In genomic region chr12:14950421-14950820, GRCh38 we compare ENCODE assay signal across 8 cellular contexts. TPM values are rescaled to one million over a fixed set of nuclear protein-coding genes. Genes with fewer than 3 reads are reported as not detected.
DNase-seq lines count a peak whose midpoint lies in the region; ATAC-seq and TF ChIP-seq lines count a peak whose summit lies in the region.

No MANE protein-coding gene starts in this region.

- ATAC-seq in HCT116 (no peak), GM21723 (IDR thresholded peaks at IDR 0.05; ENCODE audit: unreplicated experiment) (no peak)
- peak; percentile 65 for ATAC-seq in activated T-helper 17 cell treated with anti-CD3 and anti-CD28 coated beads, Interleukin-2, amount 50 U/mL, for 72 hours (replicated peaks)
- no peak for ATAC-seq in naive thymus-derived CD4-positive, alpha-beta T cell

- CTCF ChIA-PET in CD4-positive, alpha-beta memory T cell (lab: Charles Lee; ENCODE audit: partially characterized antibody): interaction anchor here (1.0 to 2.8 kb wide), 3 partner anchors 9 to 45 kb away, joined by 4 to 9 read pairs (median 6); no protein-coding TSS in a partner anchor
- CTCF ChIA-PET in HCT116 (lab: Charles Lee): no interaction called here
- CTCF ChIA-PET in naive thymus-derived CD4-positive, alpha-beta T cell (lab: Charles Lee): interaction anchor here (0.6 kb wide), 1 partner anchor 45 kb away, joined by 3 read pairs; no protein-coding TSS in a partner anchor

- DNase-seq in CD4-positive, alpha-beta memory T cell: no peak
- DNase-seq in HCT116 (ENCODE audit: low read depth, low spot score): no peak
- DNase-seq in naive thymus-derived CD4-positive, alpha-beta T cell: peak in 1 of 9 donors; percentile 29
- no peak for DNase-seq in G401 (ENCODE audit: low spot score)
- DNase-seq in thyroid gland: no peak
- DNase-seq in NCI-H2081 treated with DMSO at 0.1 percent for 48 hours (lab: John Stamatoyannopoulos, UW): no peak

- RAD21 ChIA-PET in HCT116 (lab: Charles Lee; ENCODE audit: low non-redundant PET in 1 of 2, low total read pairs in 2 of 2, uncharacterized antibody in 2 of 2, unreplicated experiment in 2 of 2): no interaction called here

- no peaks in the 10 kb centered on the region for H3K27me3 ChIP-seq in CD4-positive, alpha-beta memory T cell (ENCODE audit: insufficient read depth, low read length)
- no peaks in the 10 kb centered on the region for H3K27me3 ChIP-seq in HCT116 (ENCODE audit: insufficient read depth, low read length)
- no peaks in the 10 kb centered on the region for H3K27me3 ChIP-seq in naive thymus-derived CD4-positive, alpha-beta T cell (ENCODE audit: control insufficient read depth in 2 of 2, insufficient read depth in 2 of 2, low read length in 2 of 2)
- no peaks in the 10 kb centered on the region for H3K27me3 ChIP-seq in thyroid gland

- no peak for TF ChIP-seq RAD21 in HCT116 (IDR thresholded peaks at IDR 0.05; ENCODE audit: low read depth)

- no peaks in the 10 kb centered on the region for H3K27me3 Mint-ChIP-seq in CD4-positive, alpha-beta memory T cell
- no peaks in the 10 kb centered on the region for H3K27me3 Mint-ChIP-seq in activated T-helper 17 cell treated with anti-CD3 and anti-CD28 coated beads, Interleukin-2, amount 50 U/mL, for 72 hours
- no peaks in the 10 kb centered on the region for H3K27me3 Mint-ChIP-seq in naive thymus-derived CD4-positive, alpha-beta T cell

- peak overlapping the region; percentile 87 for H2AFZ ChIP-seq in HCT116 (ENCODE audit: low read depth, low read length, poor library complexity, severe bottlenecking)

- 87% methylated on average over 4 of the region's 4 CpGs for WGBS in thyroid gland, 2 donors

- H4K20me1 ChIP-seq in HCT116 (ENCODE audit: insufficient read depth): no peaks in the 10 kb centered on the region

- H3K36me3 Mint-ChIP-seq in CD4-positive, alpha-beta memory T cell: peaks cover 70 to 87% of the 10 kb centered on the region in 2 donors
- H3K36me3 Mint-ChIP-seq in activated T-helper 17 cell treated with anti-CD3 and anti-CD28 coated beads, Interleukin-2, amount 50 U/mL, for 72 hours (ENCODE audit: low read depth): peaks cover 93% of the 10 kb centered on the region
- H3K36me3 Mint-ChIP-seq in naive thymus-derived CD4-positive, alpha-beta T cell: peaks cover 25 to 71% (median 65%) of the 10 kb centered on the region in 5 donors

- H3K9me3 ChIP-seq in CD4-positive, alpha-beta memory T cell (ENCODE audit: control insufficient read depth in 1 of 2, low read length in 2 of 2): no peaks in the 10 kb centered on the region
- H3K9me3 ChIP-seq in HCT116 (ENCODE audit: control insufficient read depth in 1 of 2, insufficient read depth in 1 of 2, low read depth in 1 of 2, low read length in 2 of 2) (no peaks in the 10 kb centered on the region), thyroid gland (no peaks in the 10 kb centered on the region)
- H3K9me3 ChIP-seq in naive thymus-derived CD4-positive, alpha-beta T cell (ENCODE audit: control insufficient read depth in 2 of 3, low read length in 3 of 3): no peaks in the 10 kb centered on the region

- no peak overlapping the region for H3K9ac ChIP-seq in HCT116 (ENCODE audit: low read length)

- peaks cover 56% of the 10 kb centered on the region for H3K36me3 ChIP-seq in CD4-positive, alpha-beta memory T cell (ENCODE audit: insufficient read depth, low read length)
- H3K36me3 ChIP-seq in HCT116 (ENCODE audit: control insufficient read depth in 1 of 2, insufficient read depth in 2 of 2, low read length in 2 of 2) (no peaks in the 10 kb centered on the region), thyroid gland (peaks cover 0 to 7% of the 10 kb centered on the region in 2 donors)
- H3K36me3 ChIP-seq in naive thymus-derived CD4-positive, alpha-beta T cell (ENCODE audit: control insufficient read depth in 2 of 3, insufficient read depth in 3 of 3, low read length in 3 of 3): peaks cover 48 to 54% (median 51%) of the 10 kb centered on the region in 3 experiments

- no TSS peak for BruUV-seq in HCT116 (replicated peaks; lab: Mats Ljungman, UMichigan)

- POLR2A ChIA-PET in CD4-positive, alpha-beta memory T cell (lab: Charles Lee; ENCODE audit: partially characterized antibody): interaction anchor here (1.0 to 2.8 kb wide), 4 partner anchors 9 to 180 kb away, joined by 3 to 29 read pairs (median 16); partner anchors contain the start of genes ARHGDIB and ERP27
- POLR2A ChIA-PET in HCT116 (lab: Charles Lee): no interaction called here
- POLR2A ChIA-PET in naive thymus-derived CD4-positive, alpha-beta T cell (lab: Charles Lee): interaction anchor here (0.9 to 3.3 kb wide), 8 partner anchors 9 to 179 kb away, joined by 3 to 18 read pairs (median 4); partner anchors contain the start of genes ARHGDIB, ERP27 and PDE6H

- TF ChIP-seq CTCF in HCT116 (IDR thresholded peaks at IDR 0.05 in 2 of 3, conservative IDR thresholded peaks at IDR 0.05 in 1 of 3; ENCODE audit: borderline replicate concordance in 1 of 3, insufficient read depth in 1 of 3, low read depth in 2 of 3, low read length in 2 of 3): no peak
- TF ChIP-seq CTCF in thyroid gland (IDR thresholded peaks at IDR 0.05): no peak

- peaks cover 0 to 3% (median 0%) of the 10 kb centered on the region in 8 donors for H3K9me3 Mint-ChIP-seq in CD4-positive, alpha-beta memory T cell
- H3K9me3 Mint-ChIP-seq in activated T-helper 17 cell treated with anti-CD3 and anti-CD28 coated beads, Interleukin-2, amount 50 U/mL, for 72 hours: no peaks in the 10 kb centered on the region
- H3K9me3 Mint-ChIP-seq in naive thymus-derived CD4-positive, alpha-beta T cell: peaks cover 0 to 3% (median 0%) of the 10 kb centered on the region in 11 donors

- H3K4me3 ChIP-seq in CD4-positive, alpha-beta memory T cell (ENCODE audit: low read length in 2 of 2): peak overlapping the region in 1 of 2 donors; percentile 3
- H3K4me3 ChIP-seq in HCT116 (replicated peaks in 1 of 2; ENCODE audit: low read depth in 1 of 2, low read length in 2 of 2) (no peak overlapping the region), thyroid gland (replicated peaks in 1 of 3) (no peak overlapping the region)
- H3K4me3 ChIP-seq in naive thymus-derived CD4-positive, alpha-beta T cell (ENCODE audit: low read length): peak overlapping the region; percentile 39

- H3K4me1 ChIP-seq in CD4-positive, alpha-beta memory T cell (ENCODE audit: insufficient read depth, low read length): peaks cover 100% of the 10 kb centered on the region
- peaks cover 20 to 48% of the 10 kb centered on the region in 2 experiments for H3K4me1 ChIP-seq in HCT116 (ENCODE audit: control insufficient read depth in 1 of 2, insufficient read depth in 2 of 2, low read length in 2 of 2)
- peaks cover 85 to 91% of the 10 kb centered on the region in 2 donors for H3K4me1 ChIP-seq in naive thymus-derived CD4-positive, alpha-beta T cell (ENCODE audit: control insufficient read depth in 2 of 2, insufficient read depth in 2 of 2, low read length in 2 of 2)
- H3K4me1 ChIP-seq in thyroid gland: peaks cover 37 to 89% of the 10 kb centered on the region in 2 donors

- no peaks in the 10 kb centered on the region for H3K79me2 ChIP-seq in HCT116 (ENCODE audit: insufficient read depth, low read length)

- H3K4me2 ChIP-seq in HCT116 (ENCODE audit: low read length): peak overlapping the region; percentile 65; the same call in 1 of the 2 replicates

- H3K9me2 ChIP-seq in HCT116 (ENCODE audit: insufficient read depth): no peaks in the 10 kb centered on the region; the same call in 1 of the 2 replicates

- H3K27ac Mint-ChIP-seq in CD4-positive, alpha-beta memory T cell: peak overlapping the region; percentile 94 to 100 (median 99)
- peak overlapping the region; percentile 95 for H3K27ac Mint-ChIP-seq in activated T-helper 17 cell treated with anti-CD3 and anti-CD28 coated beads, Interleukin-2, amount 50 U/mL, for 72 hours
- peak overlapping the region; percentile 87 to 99 (median 97) for H3K27ac Mint-ChIP-seq in naive thymus-derived CD4-positive, alpha-beta T cell

- intact Hi-C loops in CD4-positive, alpha-beta memory T cell (cut with micrococcal nuclease): loop anchor here (10.0 kb wide), 1 partner anchor 556 kb away; no protein-coding TSS in a partner anchor
- intact Hi-C loops in HCT116 (cut with micrococcal nuclease) (no loop called here), thyroid gland (cut with DNase I) (no loop called here)
- intact Hi-C loops in naive thymus-derived CD4-positive, alpha-beta T cell (cut with micrococcal nuclease): loop anchor here in 1 of 2 donors (5.0 kb wide), 1 partner anchor 543 kb away; no protein-coding TSS in a partner anchor

- in situ Hi-C loops in G401 (cut with HindIII; ENCODE audit: low sequenced_read_pairs): no loop called here

- peak overlapping the region; percentile 72 to 93 (median 87) for H3K4me3 Mint-ChIP-seq in CD4-positive, alpha-beta memory T cell
- H3K4me3 Mint-ChIP-seq in activated T-helper 17 cell treated with anti-CD3 and anti-CD28 coated beads, Interleukin-2, amount 50 U/mL, for 72 hours: peak overlapping the region; percentile 81
- peak overlapping the region; percentile 39 to 97 (median 90) for H3K4me3 Mint-ChIP-seq in naive thymus-derived CD4-positive, alpha-beta T cell

- peak overlapping the region; percentile 92 for H3K27ac ChIP-seq in CD4-positive, alpha-beta memory T cell (ENCODE audit: low read depth, low read length)
- H3K27ac ChIP-seq in HCT116 (ENCODE audit: low read depth, low read length): no peak overlapping the region
- H3K27ac ChIP-seq in naive thymus-derived CD4-positive, alpha-beta T cell (ENCODE audit: low read depth, low read length): peak overlapping the region; percentile 96
- peak overlapping the region in 1 of 3 donors; percentile 91 for H3K27ac ChIP-seq in thyroid gland

- no peak for TF ChIP-seq POLR2A in HCT116 (IDR thresholded peaks at IDR 0.05; ENCODE audit: borderline replicate concordance, extremely low read depth, insufficient read depth, insufficient read length)
- no peak for TF ChIP-seq POLR2A in thyroid gland (IDR thresholded peaks at IDR 0.05)

- peaks cover 72 to 96% (median 90%) of the 10 kb centered on the region in 4 donors for H3K4me1 Mint-ChIP-seq in CD4-positive, alpha-beta memory T cell
- peaks cover 65% of the 10 kb centered on the region for H3K4me1 Mint-ChIP-seq in activated T-helper 17 cell treated with anti-CD3 and anti-CD28 coated beads, Interleukin-2, amount 50 U/mL, for 72 hours
- peaks cover 72 to 99% (median 96%) of the 10 kb centered on the region in 7 donors for H3K4me1 Mint-ChIP-seq in naive thymus-derived CD4-positive, alpha-beta T cell

RNA-seq across cellular contexts. Expression of gene ARHGDIB, which starts 11.0 kb away (rescaled TPM):
- 100 to 1,000 TPM; 717 to 768 TPM for total RNA-seq in CD4-positive, alpha-beta memory T cell
- polyA plus RNA-seq in CD4-positive, alpha-beta memory T cell: 1,000 to 10,000 TPM; 2,962 to 4,406 TPM
- total RNA-seq in HCT116 (2021; ENCODE audit: unreplicated experiment) (4.3 TPM), thyroid gland (100 to 1,000 TPM in 1 of 4 donors, 10 to 100 TPM in 3; 54.4 to 107 (median 65.9) TPM)
- polyA plus RNA-seq in HCT116 (2012): 1.6 and 2.3 TPM in 2 replicates
- 100 to 1,000 TPM; 691 to 930 TPM for total RNA-seq in activated T-helper 17 cell treated with anti-CD3 and anti-CD28 coated beads, Interleukin-2, amount 50 U/mL, for 72 hours
- 1,000 to 10,000 TPM in 1 of 5 experiments, 100 to 1,000 TPM in 4; 776 to 1,263 (median 833) TPM for total RNA-seq in naive thymus-derived CD4-positive, alpha-beta T cell
- polyA plus RNA-seq in naive thymus-derived CD4-positive, alpha-beta T cell: 1,000 to 10,000 TPM; 3,273 to 3,336 TPM
- total RNA-seq in G401 (2014; rRNA removed; shearing (Covaris generic)): not detected in 2 replicates

RNA-seq across cellular contexts. Expression of gene ERP27, which starts 12.1 kb away (rescaled TPM):
- 10 to 100 TPM in 1 of 2 experiments, 1 to 10 TPM in 1; 9.3 to 11.5 TPM for total RNA-seq in CD4-positive, alpha-beta memory T cell
- polyA plus RNA-seq in CD4-positive, alpha-beta memory T cell: 1 to 10 TPM; 3.4 to 4.5 TPM
- total RNA-seq in HCT116 (2021; ENCODE audit: unreplicated experiment) (0.39 TPM), thyroid gland (10 to 100 TPM in 1 of 4 donors, 1 to 10 TPM in 1, under 1 TPM in 1, not detected in 1; 0.88 to 24.3 (median 5.0) TPM)
- not detected in 2 replicates for polyA plus RNA-seq in HCT116 (2012)
- 1 to 10 TPM; 5.2 to 9.4 TPM for total RNA-seq in activated T-helper 17 cell treated with anti-CD3 and anti-CD28 coated beads, Interleukin-2, amount 50 U/mL, for 72 hours
- total RNA-seq in naive thymus-derived CD4-positive, alpha-beta T cell: 10 to 100 TPM; 12.6 to 20.3 (median 19.1) TPM
- polyA plus RNA-seq in naive thymus-derived CD4-positive, alpha-beta T cell: 1 to 10 TPM; 5.6 to 5.8 TPM
- not detected in 2 replicates for total RNA-seq in G401 (2014; rRNA removed; shearing (Covaris generic))

RNA-seq across cellular contexts. Expression of gene PDE6H, which starts 22.4 kb away (rescaled TPM):
- total RNA-seq in CD4-positive, alpha-beta memory T cell: not detected
- polyA plus RNA-seq in CD4-positive, alpha-beta memory T cell: not detected
- total RNA-seq in HCT116 (2021; ENCODE audit: unreplicated experiment) (not detected), thyroid gland (not detected)
- not detected in 2 replicates for polyA plus RNA-seq in HCT116 (2012)
- total RNA-seq in activated T-helper 17 cell treated with anti-CD3 and anti-CD28 coated beads, Interleukin-2, amount 50 U/mL, for 72 hours: not detected
- total RNA-seq in naive thymus-derived CD4-positive, alpha-beta T cell: 1 to 10 TPM in 1 of 5 experiments, not detected in 4; 2.7 TPM
- not detected for polyA plus RNA-seq in naive thymus-derived CD4-positive, alpha-beta T cell
- not detected in 2 replicates for total RNA-seq in G401 (2014; rRNA removed; shearing (Covaris generic))

Comparison
In these comparisons a context has a peak if more than half of its experiments do, and no peak if none do; other contexts are left out.
1. RNA of gene ARHGDIB, which starts 11.0 kb away (total RNA-seq): 691 to 930 TPM in activated T-helper 17 cell treated with anti-CD3 and anti-CD28 coated beads, Interleukin-2, amount 50 U/mL, for 72 hours, 776 to 1,263 TPM in naive thymus-derived CD4-positive, alpha-beta T cell, 717 to 768 TPM in CD4-positive, alpha-beta memory T cell and 54.4 to 107 TPM in thyroid gland; 4.3 TPM in HCT116 (single experiment) and not detected in G401; every median in the first group is over 10 times any median in the second.
2. Peak in every context shown above with its lines, with median percentiles within 50 percentile points of each other: H3K27ac Mint-ChIP-seq and H3K4me3 Mint-ChIP-seq.